11 cellular contexts compared by ENCODE assay signal in the genomic region with DNA sequence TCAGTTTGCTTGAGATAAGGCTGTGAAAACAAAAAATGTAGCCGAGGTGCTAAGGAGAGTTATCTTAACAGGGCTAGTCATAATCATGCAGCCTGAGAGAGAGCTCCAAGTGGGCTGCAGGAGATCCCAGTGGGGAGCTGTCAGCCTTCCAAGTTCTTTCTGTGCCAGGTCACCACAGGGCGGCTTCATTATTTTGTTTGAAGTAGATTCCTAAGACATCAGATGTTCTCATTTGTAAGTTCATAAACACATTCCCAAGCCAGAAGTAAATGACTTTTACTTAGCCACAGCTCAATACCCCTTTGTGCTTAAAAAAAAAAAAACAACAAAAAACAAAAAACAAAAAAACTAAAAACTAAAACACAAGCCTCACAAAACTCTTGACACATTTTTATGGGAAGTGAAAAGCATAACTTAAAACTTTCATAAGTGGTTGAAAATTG. TPM values are rescaled to one million over a fixed set of nuclear protein-coding genes. Genes with fewer than 3 reads are reported as not detected.
DNase-seq lines count a peak whose midpoint lies in the region; TF ChIP-seq lines count a peak whose summit lies in the region.
"Had no signal": no experiment of that assay in that cellular context is flagged by ENCODE, and none has a peak within 500 bp of the region (broad histone marks: within the 10 kb centered on the region; RNA-seq: fewer than 3 reads in every experiment).

No MANE protein-coding gene starts in this region.

- peak overlapping the region; percentile 74 to 92 (median 88) for H3K27ac Mint-ChIP-seq in CD14-positive monocyte
- H3K27ac Mint-ChIP-seq: stimulated activated naive CD8-positive, alpha-beta T cell treated with anti-CD3 and anti-CD28 coated beads, Interleukin-15, amount 100 ng/mL, for 72 hours had no signal

- peaks cover 60% of the 10 kb centered on the region for H3K4me1 Mint-ChIP-seq in CD14-positive monocyte

- DNase-seq in CD14-positive monocyte (ENCODE audit: low spot score): no peak
- DNase-seq in dermis blood vessel endothelial cell: peak; percentile 56
- DNase-seq in midbrain (lab: John Stamatoyannopoulos, UW): peak; percentile 65
- no peak for DNase-seq in NCI-H2081 treated with DMSO at 0.1 percent for 48 hours (lab: John Stamatoyannopoulos, UW)
- no peak for DNase-seq in activated effector memory CD4-positive, alpha-beta T cell treated with anti-CD3 and anti-CD28 coated beads, Interleukin-2, amount 50 U/mL, for 16 hours
- DNase-seq in inferior parietal cortex (ENCODE audit: extremely low spot score): no peak
- no peak for DNase-seq in NCI-H1694 treated with DMSO at 0.1 percent for 48 hours (lab: John Stamatoyannopoulos, UW)
- DNase-seq: DMS53; MM.1S; stimulated activated naive CD8-positive, alpha-beta T cell treated with anti-CD3 and anti-CD28 coated beads, Interleukin-15, amount 100 ng/mL, for 72 hours had no signal

- H3K27me3 Mint-ChIP-seq in CD14-positive monocyte (ENCODE audit: low read depth in 3 of 3): no peaks in the 10 kb centered on the region
- H3K27me3 Mint-ChIP-seq: stimulated activated naive CD8-positive, alpha-beta T cell treated with anti-CD3 and anti-CD28 coated beads, Interleukin-15, amount 100 ng/mL, for 72 hours had no signal

- peaks cover 0 to 3% (median 0%) of the 10 kb centered on the region in 7 donors for H3K9me3 Mint-ChIP-seq in CD14-positive monocyte
- H3K9me3 Mint-ChIP-seq: stimulated activated naive CD8-positive, alpha-beta T cell treated with anti-CD3 and anti-CD28 coated beads, Interleukin-15, amount 100 ng/mL, for 72 hours had no signal

- H3K36me3 Mint-ChIP-seq in CD14-positive monocyte: peaks cover 32 to 38% of the 10 kb centered on the region in 2 donors

- H3K4me3 Mint-ChIP-seq in CD14-positive monocyte: no peak overlapping the region
- H3K4me3 Mint-ChIP-seq: stimulated activated naive CD8-positive, alpha-beta T cell treated with anti-CD3 and anti-CD28 coated beads, Interleukin-15, amount 100 ng/mL, for 72 hours had no signal

- intact Hi-C loops in CD14-positive monocyte (cut with micrococcal nuclease): no loop called here

- peak; percentile 51; the same call in 1 of the 2 replicates for TF ChIP-seq EP300 in Ishikawa (IDR thresholded peaks at IDR 0.05; ENCODE audit: borderline replicate concordance)

- TF ChIP-seq CTCF in CD14-positive monocyte (IDR thresholded peaks at IDR 0.05): no peak

- TF ChIP-seq RAD21 in Ishikawa (IDR thresholded peaks at IDR 0.05; ENCODE audit: low read depth): no peak

TF ChIP-seq in Ishikawa, 13 proteins besides CTCF, POLR2A, EP300 and RAD21:
- TF ChIP-seq CREB1 (IDR thresholded peaks at IDR 0.05; ENCODE audit: low read depth): no peak
- no peak for TF ChIP-seq CEBPB (IDR thresholded peaks at IDR 0.05)
- no peak for TF ChIP-seq EGR1 (IDR thresholded peaks at IDR 0.05)
- peak; percentile 61; the same call in 1 of the 2 replicates for TF ChIP-seq TCF12 (IDR thresholded peaks at IDR 0.05; ENCODE audit: low read depth)
- TF ChIP-seq ZBTB7A (IDR thresholded peaks at IDR 0.05; ENCODE audit: low read depth): no peak
- TF ChIP-seq, protein P1, sequence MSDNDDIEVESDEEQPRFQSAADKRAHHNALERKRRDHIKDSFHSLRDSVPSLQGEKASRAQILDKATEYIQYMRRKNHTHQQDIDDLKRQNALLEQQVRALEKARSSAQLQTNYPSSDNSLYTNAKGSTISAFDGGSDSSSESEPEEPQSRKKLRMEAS (IDR thresholded peaks at IDR 0.05): no peak
- no peak for TF ChIP-seq TAF1 (IDR thresholded peaks at IDR 0.05; ENCODE audit: low read depth)
- TF ChIP-seq YY1 (IDR thresholded peaks at IDR 0.05; ENCODE audit: low read depth): no peak
- TF ChIP-seq FOXM1 (IDR thresholded peaks at IDR 0.05; ENCODE audit: borderline replicate concordance, low read depth): no peak
- TF ChIP-seq, protein P2, sequence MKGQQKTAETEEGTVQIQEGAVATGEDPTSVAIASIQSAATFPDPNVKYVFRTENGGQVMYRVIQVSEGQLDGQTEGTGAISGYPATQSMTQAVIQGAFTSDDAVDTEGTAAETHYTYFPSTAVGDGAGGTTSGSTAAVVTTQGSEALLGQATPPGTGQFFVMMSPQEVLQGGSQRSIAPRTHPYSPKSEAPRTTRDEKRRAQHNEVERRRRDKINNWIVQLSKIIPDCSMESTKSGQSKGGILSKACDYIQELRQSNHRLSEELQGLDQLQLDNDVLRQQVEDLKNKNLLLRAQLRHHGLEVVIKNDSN (IDR thresholded peaks at IDR 0.05): no peak
- peak; percentile 97 for TF ChIP-seq NFIC (IDR thresholded peaks at IDR 0.05)
- peak; percentile 67 for TF ChIP-seq TEAD4 (IDR thresholded peaks at IDR 0.05)
- TF ChIP-seq, protein P3, sequence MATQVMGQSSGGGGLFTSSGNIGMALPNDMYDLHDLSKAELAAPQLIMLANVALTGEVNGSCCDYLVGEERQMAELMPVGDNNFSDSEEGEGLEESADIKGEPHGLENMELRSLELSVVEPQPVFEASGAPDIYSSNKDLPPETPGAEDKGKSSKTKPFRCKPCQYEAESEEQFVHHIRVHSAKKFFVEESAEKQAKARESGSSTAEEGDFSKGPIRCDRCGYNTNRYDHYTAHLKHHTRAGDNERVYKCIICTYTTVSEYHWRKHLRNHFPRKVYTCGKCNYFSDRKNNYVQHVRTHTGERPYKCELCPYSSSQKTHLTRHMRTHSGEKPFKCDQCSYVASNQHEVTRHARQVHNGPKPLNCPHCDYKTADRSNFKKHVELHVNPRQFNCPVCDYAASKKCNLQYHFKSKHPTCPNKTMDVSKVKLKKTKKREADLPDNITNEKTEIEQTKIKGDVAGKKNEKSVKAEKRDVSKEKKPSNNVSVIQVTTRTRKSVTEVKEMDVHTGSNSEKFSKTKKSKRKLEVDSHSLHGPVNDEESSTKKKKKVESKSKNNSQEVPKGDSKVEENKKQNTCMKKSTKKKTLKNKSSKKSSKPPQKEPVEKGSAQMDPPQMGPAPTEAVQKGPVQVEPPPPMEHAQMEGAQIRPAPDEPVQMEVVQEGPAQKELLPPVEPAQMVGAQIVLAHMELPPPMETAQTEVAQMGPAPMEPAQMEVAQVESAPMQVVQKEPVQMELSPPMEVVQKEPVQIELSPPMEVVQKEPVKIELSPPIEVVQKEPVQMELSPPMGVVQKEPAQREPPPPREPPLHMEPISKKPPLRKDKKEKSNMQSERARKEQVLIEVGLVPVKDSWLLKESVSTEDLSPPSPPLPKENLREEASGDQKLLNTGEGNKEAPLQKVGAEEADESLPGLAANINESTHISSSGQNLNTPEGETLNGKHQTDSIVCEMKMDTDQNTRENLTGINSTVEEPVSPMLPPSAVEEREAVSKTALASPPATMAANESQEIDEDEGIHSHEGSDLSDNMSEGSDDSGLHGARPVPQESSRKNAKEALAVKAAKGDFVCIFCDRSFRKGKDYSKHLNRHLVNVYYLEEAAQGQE (IDR thresholded peaks at IDR 0.05; ENCODE audit: low read depth): no peak

RNA-seq across cellular contexts. Expression of a gene that starts 8.5 kb away (rescaled TPM):
- 1 to 10 TPM; 4.2 to 6.1 TPM for polyA plus RNA-seq in CD14-positive monocyte
- 13.1 and 20.6 TPM in 2 replicates for total RNA-seq in dermis blood vessel endothelial cell

Comparison
In these comparisons a context has a peak if more than half of its experiments do, and no peak if none do; other contexts are left out.
1. DNase-seq: peak in dermis blood vessel endothelial cell (single experiment) and midbrain (single experiment); none in CD14-positive monocyte (single experiment), NCI-H2081 treated with DMSO at 0.1 percent for 48 hours (single experiment), activated effector memory CD4-positive, alpha-beta T cell treated with anti-CD3 and anti-CD28 coated beads, Interleukin-2, amount 50 U/mL, for 16 hours (single experiment), inferior parietal cortex (single experiment) and NCI-H1694 treated with DMSO at 0.1 percent for 48 hours (single experiment).